23 cellular contexts compared by ENCODE assay signal in the genomic region with DNA sequence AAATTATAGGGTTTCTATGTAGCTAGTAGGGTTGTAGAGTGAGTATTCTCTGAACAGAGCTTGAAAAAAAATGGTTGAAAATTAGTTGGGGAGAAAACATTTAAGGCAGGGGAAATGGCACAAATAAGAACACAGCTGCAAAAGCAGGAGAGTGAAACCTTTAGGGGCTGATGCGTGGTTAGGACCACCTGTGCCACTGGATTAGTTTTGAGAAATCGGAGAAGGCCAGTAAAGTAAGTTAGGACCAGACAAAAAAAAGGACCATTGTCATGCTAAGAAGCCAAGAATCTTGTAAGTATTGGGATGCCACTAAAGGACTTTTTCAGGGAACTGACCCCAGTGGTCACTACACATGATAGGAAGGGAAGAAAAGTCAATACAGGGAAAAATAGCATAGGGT. TPM values are rescaled to one million over a fixed set of nuclear protein-coding genes. Genes with fewer than 3 reads are reported as not detected.
DNase-seq lines count a peak whose midpoint lies in the region; TF ChIP-seq lines count a peak whose summit lies in the region.
"Had no signal": no experiment of that assay in that cellular context is flagged by ENCODE, and none has a peak within 500 bp of the region (broad histone marks: within the 10 kb centered on the region; RNA-seq: fewer than 3 reads in every experiment).

No MANE protein-coding gene starts in this region.

- H3K79me2 ChIP-seq in ACC112 (ENCODE audit: control insufficient read depth, insufficient read depth, low read length, unreplicated experiment) = peaks cover 36% of the 10 kb centered on the region

- TF ChIP-seq CTCF in brain microvascular endothelial cell (IDR thresholded peaks at IDR 0.05; ENCODE audit: low read depth, low read length, missing control alignments) = no peak

- in situ Hi-C loops in brain microvascular endothelial cell (cut with HindIII; ENCODE audit: low pct_ligation_motif_present, low sequenced_read_pairs) = no loop called here

- H3K36me3 ChIP-seq in ACC112 (ENCODE audit: insufficient read depth, low read length) = peaks cover 22% of the 10 kb centered on the region
- H3K36me3 ChIP-seq in SJCRH30 = peaks cover 33% of the 10 kb centered on the region
- no peaks in the 10 kb centered on the region for H3K36me3 ChIP-seq in brain microvascular endothelial cell (replicated peaks)
- H3K36me3 ChIP-seq: BE2C, BLaER1 had no signal

- DNase-seq in LHCN-M2 (ENCODE audit: low read depth) (peak; percentile 31), SJCRH30 (peak; percentile 79 to 94), myocyte (ENCODE audit: low read depth) (peak; percentile 13), DMS79 (lab: John Stamatoyannopoulos, UW) (no peak), midbrain (lab: John Stamatoyannopoulos, UW) (no peak), brain microvascular endothelial cell (no peak), NCI-H526 treated with DMSO at 0.1 percent for 48 hours (lab: John Stamatoyannopoulos, UW) (no peak)
- DNase-seq: ACHN; BE2C; C1 segment of cervical spinal cord; CD4-positive, alpha-beta memory T cell; CD4-positive, CD25-positive, alpha-beta regulatory T cell; CD8-positive, alpha-beta memory T cell; COR-L47; DMS 273 treated with DMSO at 0.1 percent for 48 hours; DMS153; DMS53; DMS79 treated with DMSO at 0.1 percent for 48 hours; GF-D8 had no signal

- H3K9me3 ChIP-seq in SJCRH30 (replicated peaks) = peaks cover 11% of the 10 kb centered on the region
- H3K9me3 ChIP-seq: BE2C had no signal

- no peak overlapping the region for H2AFZ ChIP-seq in ACC112 (ENCODE audit: low read length, unreplicated experiment)

- H3K27me3 ChIP-seq in ACC112 (ENCODE audit: insufficient read depth, low read length) (no peaks in the 10 kb centered on the region), SJCRH30 (no peaks in the 10 kb centered on the region), brain microvascular endothelial cell (replicated peaks) (no peaks in the 10 kb centered on the region)
- H3K27me3 ChIP-seq: BE2C, BLaER1 had no signal

- H3K4me1 ChIP-seq in ACC112 (ENCODE audit: control insufficient read depth, insufficient read depth, low read length, unreplicated experiment) (no peaks in the 10 kb centered on the region), SJCRH30 (peaks cover 22% of the 10 kb centered on the region)
- H3K4me1 ChIP-seq: A549, BE2C, BLaER1 had no signal

- H3K4me3 ChIP-seq in ACC112 (ENCODE audit: low read depth, low read length) (no peak overlapping the region), SJCRH30 (no peak overlapping the region), brain microvascular endothelial cell (ENCODE audit: low read depth, low read length) (no peak overlapping the region)
- H3K4me3 ChIP-seq: A549, BLaER1 had no signal

- H3K27ac ChIP-seq in ACC112 (ENCODE audit: low read depth, low read length) = peak overlapping the region; percentile 55; the same call in 1 of the 2 replicates
- H3K27ac ChIP-seq in SJCRH30 = peak overlapping the region; percentile 60
- H3K27ac ChIP-seq in brain microvascular endothelial cell = no peak overlapping the region
- H3K27ac ChIP-seq: 22Rv1, A549, BLaER1 had no signal

RNA-seq across cellular contexts. Expression of gene PLAGL1, which starts 9.4 kb away (rescaled TPM):
- 9.2 and 13.7 TPM in 2 replicates for total RNA-seq in LHCN-M2 (2014; rRNA removed)
- 10.5 TPM for polyA plus RNA-seq in LHCN-M2 (2012)
- total RNA-seq in SJCRH30 (2014; rRNA removed; shearing (Covaris generic)) = 66.5 and 77.2 TPM in 2 replicates
- 5.7 and 9.7 TPM in 2 replicates for total RNA-seq in myocyte
- polyA plus RNA-seq in myocyte (2012) = 13.8 TPM

Comparison
In these comparisons a context has a peak if more than half of its experiments do, and no peak if none do; other contexts are left out.
1. DNase-seq: peak in LHCN-M2 (single experiment), SJCRH30 (2 of 2) and myocyte (single experiment); none in DMS79 (single experiment), midbrain (single experiment), brain microvascular endothelial cell (single experiment) and NCI-H526 treated with DMSO at 0.1 percent for 48 hours (single experiment).